ENCODE assay signal across 17 cellular contexts in genomic region chr10:70587045-70587658, GRCh38. TPM values are rescaled to one million over a fixed set of nuclear protein-coding genes. Genes with fewer than 3 reads are reported as not detected.
DNase-seq lines count a peak whose midpoint lies in the region; ATAC-seq and TF ChIP-seq lines count a peak whose summit lies in the region.
"Had no signal": no experiment of that assay in that cellular context is flagged by ENCODE, and none has a peak within 500 bp of the region (broad histone marks: within the 10 kb centered on the region; RNA-seq: fewer than 3 reads in every experiment).

No MANE protein-coding gene starts in this region.

- intact Hi-C loops in CD14-positive monocyte (cut with micrococcal nuclease) = no loop called here
- intact Hi-C loops in activated T-helper 2 cell treated with anti-CD3 and anti-CD28 coated beads, Interferon-gamma antibody, Interleukin-2, Interleukin-4, amounts not matched to agents 10 μg/mL and 5 μg/mL and 100 μg/mL, durations not matched to agents 14 hours and 24 hours and 36 hours (cut with micrococcal nuclease) = loop anchor here (1.0 kb wide), 1 partner anchor 8 kb away; no protein-coding TSS in a partner anchor

- H3K4me1 Mint-ChIP-seq in CD14-positive monocyte = peaks cover 10% of the 10 kb centered on the region
- peaks cover 15% of the 10 kb centered on the region for H3K4me1 Mint-ChIP-seq in activated T-helper 2 cell treated with anti-CD3 and anti-CD28 coated beads, Interferon-gamma antibody, Interleukin-2, Interleukin-4, amounts not matched to agents 10 μg/mL and 5 μg/mL and 100 μg/mL, durations not matched to agents 14 hours and 24 hours and 36 hours (ENCODE audit: low read depth)

- ATAC-seq in GM18517 (IDR thresholded peaks at IDR 0.05; ENCODE audit: unreplicated experiment) = peak; percentile 57
- peak; percentile 62 for ATAC-seq in HG02759 (IDR thresholded peaks at IDR 0.05; ENCODE audit: unreplicated experiment)
- ATAC-seq in GM21528 (IDR thresholded peaks at IDR 0.05; ENCODE audit: low FRiP score, unreplicated experiment) = no peak
- ATAC-seq: left cardiac atrium; naive thymus-derived CD4-positive, alpha-beta T cell had no signal

- no peak for TF ChIP-seq CTCF in CD14-positive monocyte (IDR thresholded peaks at IDR 0.05)

- peaks cover 0 to under 1% (median 0%) of the 10 kb centered on the region in 7 donors for H3K9me3 Mint-ChIP-seq in CD14-positive monocyte
- H3K9me3 Mint-ChIP-seq in activated T-helper 2 cell treated with anti-CD3 and anti-CD28 coated beads, Interferon-gamma antibody, Interleukin-2, Interleukin-4, amounts not matched to agents 10 μg/mL and 5 μg/mL and 100 μg/mL, durations not matched to agents 14 hours and 24 hours and 36 hours = no peaks in the 10 kb centered on the region

- H3K4me3 Mint-ChIP-seq in CD14-positive monocyte = no peak overlapping the region
- no peak overlapping the region for H3K4me3 Mint-ChIP-seq in activated T-helper 2 cell treated with anti-CD3 and anti-CD28 coated beads, Interferon-gamma antibody, Interleukin-2, Interleukin-4, amounts not matched to agents 10 μg/mL and 5 μg/mL and 100 μg/mL, durations not matched to agents 14 hours and 24 hours and 36 hours (ENCODE audit: low read depth)
- H3K4me3 Mint-ChIP-seq: naive thymus-derived CD4-positive, alpha-beta T cell had no signal

- H3K36me3 Mint-ChIP-seq in CD14-positive monocyte = no peaks in the 10 kb centered on the region
- H3K36me3 Mint-ChIP-seq in activated T-helper 2 cell treated with anti-CD3 and anti-CD28 coated beads, Interferon-gamma antibody, Interleukin-2, Interleukin-4, amounts not matched to agents 10 μg/mL and 5 μg/mL and 100 μg/mL, durations not matched to agents 14 hours and 24 hours and 36 hours (ENCODE audit: low read depth) = no peaks in the 10 kb centered on the region

- peak; percentile 10 for DNase-seq in CD14-positive monocyte (ENCODE audit: low spot score)
- no peak for DNase-seq in activated T-helper 2 cell treated with anti-CD3 and anti-CD28 coated beads, Interferon-gamma antibody, Interleukin-2, Interleukin-4, amounts not matched to agents 10 μg/mL and 5 μg/mL and 100 μg/mL, durations not matched to agents 14 hours and 24 hours and 36 hours (ENCODE audit: low spot score)
- no peak for DNase-seq in HPDE6-E6E7 (ENCODE audit: extremely low spot score)
- no peak for DNase-seq in stimulated activated CD4-positive, alpha-beta T cell treated with anti-CD3 and anti-CD28 coated beads, Interleukin-4, amount 100 ng/mL, for 24 hours
- DNase-seq in NOMO-1 treated with dmso at 0.1 percent for 144 hours (lab: John Stamatoyannopoulos, UW; ENCODE audit: unreplicated experiment) = no peak
- DNase-seq: activated CD4-positive, CD25-positive, alpha-beta regulatory T cell treated with anti-CD3 and anti-CD28 coated beads, Interleukin-2, amount 50 U/mL, for 72 hours; AML-193; cerebellar nuclear complex; DMS79 treated with DMSO at 0.1 percent for 48 hours; left cardiac atrium; naive thymus-derived CD4-positive, alpha-beta T cell; NCI-H1092; NCI-H226; stimulated activated CD4-positive, alpha-beta T cell treated with anti-CD3 and anti-CD28 coated beads, Interleukin-4, amount 100 ng/mL, for 1 hour had no signal

- H3K27ac Mint-ChIP-seq in CD14-positive monocyte = no peak overlapping the region
- peak overlapping the region; percentile 78 for H3K27ac Mint-ChIP-seq in activated T-helper 2 cell treated with anti-CD3 and anti-CD28 coated beads, Interferon-gamma antibody, Interleukin-2, Interleukin-4, amounts not matched to agents 10 μg/mL and 5 μg/mL and 100 μg/mL, durations not matched to agents 14 hours and 24 hours and 36 hours
- H3K27ac Mint-ChIP-seq: naive thymus-derived CD4-positive, alpha-beta T cell had no signal

- H3K27me3 Mint-ChIP-seq in CD14-positive monocyte (ENCODE audit: low read depth in 3 of 3) = peaks cover 0 to 10% (median 6%) of the 10 kb centered on the region in 3 donors
- peaks cover 9% of the 10 kb centered on the region for H3K27me3 Mint-ChIP-seq in activated T-helper 2 cell treated with anti-CD3 and anti-CD28 coated beads, Interferon-gamma antibody, Interleukin-2, Interleukin-4, amounts not matched to agents 10 μg/mL and 5 μg/mL and 100 μg/mL, durations not matched to agents 14 hours and 24 hours and 36 hours (ENCODE audit: low read depth)

RNA-seq across cellular contexts. Expression of gene PRF1, which starts 15.4 kb away (rescaled TPM):
- polyA plus RNA-seq in CD14-positive monocyte = 1 to 10 TPM; 2.4 to 2.7 TPM
- total RNA-seq in activated T-helper 2 cell treated with anti-CD3 and anti-CD28 coated beads, Interferon-gamma antibody, Interleukin-2, Interleukin-4, amounts not matched to agents 10 μg/mL and 5 μg/mL and 100 μg/mL, durations not matched to agents 14 hours and 24 hours and 36 hours = 67.7 and 69.6 TPM in 2 replicates
